10 cellular contexts compared by ENCODE assay signal in genomic region chr13:40963927-40964326, GRCh38. TPM values are rescaled to one million over a fixed set of nuclear protein-coding genes. Genes with fewer than 3 reads are reported as not detected.
DNase-seq lines count a peak whose midpoint lies in the region; ATAC-seq and TF ChIP-seq lines count a peak whose summit lies in the region.
"Had no signal": no experiment of that assay in that cellular context is flagged by ENCODE, and none has a peak within 500 bp of the region (broad histone marks: within the 10 kb centered on the region; RNA-seq: fewer than 3 reads in every experiment).

No MANE protein-coding gene starts in this region.

- no peaks in the 10 kb centered on the region for H3K9me3 Mint-ChIP-seq in CD8-positive, alpha-beta T cell
- no peaks in the 10 kb centered on the region for H3K9me3 Mint-ChIP-seq in HFFc6

- no peaks in the 10 kb centered on the region for H3K36me3 ChIP-seq in CD8-positive, alpha-beta T cell (ENCODE audit: insufficient read depth, low read length)
- H3K36me3 ChIP-seq in lung (ENCODE audit: control insufficient read depth in 2 of 2, insufficient read depth in 2 of 2, low read length in 2 of 2): no peaks in the 10 kb centered on the region
- no peaks in the 10 kb centered on the region for H3K36me3 ChIP-seq in ascending aorta
- no peaks in the 10 kb centered on the region for H3K36me3 ChIP-seq in MM.1S (replicated peaks; ENCODE audit: insufficient read depth, low read length)

- peak overlapping the region; percentile 10 for H3K27ac Mint-ChIP-seq in CD8-positive, alpha-beta T cell
- no peak overlapping the region for H3K27ac Mint-ChIP-seq in HFFc6

- peaks cover 96% of the 10 kb centered on the region for H3K79me2 ChIP-seq in MM.1S (ENCODE audit: low read length)

- H3K27me3 ChIP-seq in CD8-positive, alpha-beta T cell (ENCODE audit: insufficient read depth, low read length): no peaks in the 10 kb centered on the region
- H3K27me3 ChIP-seq in lung (ENCODE audit: control insufficient read depth, insufficient read depth): no peaks in the 10 kb centered on the region
- H3K27me3 ChIP-seq in ascending aorta: no peaks in the 10 kb centered on the region
- no peaks in the 10 kb centered on the region for H3K27me3 ChIP-seq in MM.1S (replicated peaks; ENCODE audit: insufficient read depth, low read length)

- H3K4me1 ChIP-seq in CD8-positive, alpha-beta T cell (ENCODE audit: insufficient read depth, low read length): peaks cover 85% of the 10 kb centered on the region
- H3K4me1 ChIP-seq in lung (ENCODE audit: control insufficient read depth in 2 of 2, insufficient read depth in 2 of 2, low read length in 2 of 2) (peaks cover 6 to 10% of the 10 kb centered on the region in 2 donors), ascending aorta (peaks cover 0 to 17% of the 10 kb centered on the region in 2 donors), MM.1S (ENCODE audit: low read length) (peaks cover 18% of the 10 kb centered on the region; the same call in 1 of the 2 replicates)

- ATAC-seq in CD8-positive, alpha-beta T cell: no peak
- ATAC-seq in lung (ENCODE audit: insufficient read depth, low FRiP score) (peak; percentile 36), GM19452 (IDR thresholded peaks at IDR 0.05; ENCODE audit: unreplicated experiment) (no peak)

- H3K9me3 ChIP-seq in CD8-positive, alpha-beta T cell (ENCODE audit: low read length): no peaks in the 10 kb centered on the region
- H3K9me3 ChIP-seq in lung (ENCODE audit: control insufficient read depth in 2 of 2, insufficient read depth in 1 of 2, low read length in 1 of 2) (no peaks in the 10 kb centered on the region), ascending aorta (no peaks in the 10 kb centered on the region), MM.1S (replicated peaks; ENCODE audit: insufficient read depth, low read length) (no peaks in the 10 kb centered on the region)

- no peak overlapping the region for H3K4me3 ChIP-seq in CD8-positive, alpha-beta T cell (ENCODE audit: low read depth, low read length)
- H3K4me3 ChIP-seq in lung (no peak overlapping the region), ascending aorta (no peak overlapping the region), MM.1S (ENCODE audit: low read length) (no peak overlapping the region)

- POLR2A ChIA-PET in CD8-positive, alpha-beta T cell (lab: Charles Lee): no interaction called here

- no peaks in the 10 kb centered on the region for H3K27me3 Mint-ChIP-seq in CD8-positive, alpha-beta T cell (ENCODE audit: low read depth)
- peaks cover 2% of the 10 kb centered on the region; the same call in 1 of the 2 replicates for H3K27me3 Mint-ChIP-seq in HFFc6 (ENCODE audit: insufficient read depth)

- WGBS in lung, 2 donors: 94 to 97% methylated on average over 1 of the region's 1 CpG

- H4K20me1 ChIP-seq in MM.1S (ENCODE audit: insufficient read depth, low read length): peaks cover 11% of the 10 kb centered on the region

- H3K27ac ChIP-seq in CD8-positive, alpha-beta T cell (ENCODE audit: low read depth, low read length): no peak overlapping the region
- no peak overlapping the region for H3K27ac ChIP-seq in lung (ENCODE audit: low read depth in 1 of 2, low read length in 1 of 2)
- no peak overlapping the region for H3K27ac ChIP-seq in ascending aorta
- no peak overlapping the region for H3K27ac ChIP-seq in MM.1S (ENCODE audit: low read length)

- DNase-seq in CD8-positive, alpha-beta T cell: no peak
- DNase-seq in HFFc6: peak; percentile 50
- peak; percentile 66 for DNase-seq in amniotic epithelial cell (ENCODE audit: low read depth)
- DNase-seq in lung (ENCODE audit: low spot score): no peak
- no peak for DNase-seq in ascending aorta (ENCODE audit: low spot score in 2 of 2)
- no peak for DNase-seq in NCI-H1930 (lab: John Stamatoyannopoulos, UW)
- no peak for DNase-seq in MM.1S
- DNase-seq: Kasumi-1, SHP77 treated with DMSO at 0.1 percent for 48 hours had no signal

- intact Hi-C loops in CD8-positive, alpha-beta T cell (cut with DNase I, micrococcal nuclease): loop anchor here in 1 of 2 experiments (5.0 kb wide), 1 partner anchor 33 kb away; no protein-coding TSS in a partner anchor
- intact Hi-C loops in ascending aorta (cut with DNase I): no loop called here

- CTCF ChIA-PET in CD8-positive, alpha-beta T cell (lab: Charles Lee): interaction anchor here (0.6 to 1.3 kb wide), 3 partner anchors 10 to 39 kb away, joined by 3 to 4 read pairs (median 4); no protein-coding TSS in a partner anchor

- H3K9ac ChIP-seq in MM.1S (ENCODE audit: low read length): no peak overlapping the region

- H2AFZ ChIP-seq in MM.1S (ENCODE audit: low read length): no peak overlapping the region

- no peak for TF ChIP-seq CTCF in CD8-positive, alpha-beta T cell (IDR thresholded peaks at IDR 0.05)
- TF ChIP-seq CTCF in HFFc6 (IDR thresholded peaks at IDR 0.05) (no peak), lung (IDR thresholded peaks at IDR 0.05; ENCODE audit: control extremely low read depth, extremely low read depth) (no peak), ascending aorta (IDR thresholded peaks at IDR 0.05) (no peak), MM.1S (IDR thresholded peaks at IDR 0.05; ENCODE audit: low read length) (no peak)

- no peak overlapping the region for H3K4me2 ChIP-seq in MM.1S (ENCODE audit: low read depth, low read length)

- peaks cover 89% of the 10 kb centered on the region for H3K4me1 Mint-ChIP-seq in CD8-positive, alpha-beta T cell (ENCODE audit: low read depth)
- H3K4me1 Mint-ChIP-seq in HFFc6 (ENCODE audit: low read depth): peaks cover 39% of the 10 kb centered on the region

- peaks cover 41% of the 10 kb centered on the region for H3K36me3 Mint-ChIP-seq in CD8-positive, alpha-beta T cell
- H3K36me3 Mint-ChIP-seq in HFFc6 (ENCODE audit: low read depth): 0 out of 2 replicates have a peak, but pooled peaks cover under 1% of the 10 kb centered on the region

- H3F3A ChIP-seq in MM.1S (ENCODE audit: insufficient read depth, low read length): peaks cover 4% of the 10 kb centered on the region; the same call in 1 of the 2 replicates

- H3K9me2 ChIP-seq in MM.1S (replicated peaks; ENCODE audit: insufficient read depth, low read length): no peaks in the 10 kb centered on the region

- H3K4me3 Mint-ChIP-seq in CD8-positive, alpha-beta T cell: peak overlapping the region; percentile 5
- no peak overlapping the region for H3K4me3 Mint-ChIP-seq in HFFc6

RNA-seq across cellular contexts. Expression of gene ELF1, which starts 55.2 kb away (rescaled TPM):
- total RNA-seq in CD8-positive, alpha-beta T cell: 100 to 1,000 TPM; 308 to 313 TPM
- 10 to 100 TPM; 25.5 to 37.7 (median 33.4) TPM for total RNA-seq in HFFc6 (2021; fragmentation: NEBNext Ultra II Directional; extraction: Animal tissue kit (Norgen Biotek cat#: 25700))
- 100 to 1,000 TPM in 1 of 2 donors, 10 to 100 TPM in 1; 70.6 to 107 TPM for total RNA-seq in lung
- polyA plus RNA-seq in lung: 10 to 100 TPM; 10.8 to 56.5 TPM
- 105 TPM for total RNA-seq in ascending aorta

Comparison
In these comparisons a context has a peak if more than half of its experiments do, and no peak if none do; other contexts are left out.
1. DNase-seq: peak in HFFc6 (single experiment) and amniotic epithelial cell (single experiment); none in CD8-positive, alpha-beta T cell (0 of 7), lung (single experiment), ascending aorta (0 of 2), NCI-H1930 (0 of 2) and MM.1S (single experiment).